10 cellular contexts compared by ENCODE assay signal in the genomic region with DNA sequence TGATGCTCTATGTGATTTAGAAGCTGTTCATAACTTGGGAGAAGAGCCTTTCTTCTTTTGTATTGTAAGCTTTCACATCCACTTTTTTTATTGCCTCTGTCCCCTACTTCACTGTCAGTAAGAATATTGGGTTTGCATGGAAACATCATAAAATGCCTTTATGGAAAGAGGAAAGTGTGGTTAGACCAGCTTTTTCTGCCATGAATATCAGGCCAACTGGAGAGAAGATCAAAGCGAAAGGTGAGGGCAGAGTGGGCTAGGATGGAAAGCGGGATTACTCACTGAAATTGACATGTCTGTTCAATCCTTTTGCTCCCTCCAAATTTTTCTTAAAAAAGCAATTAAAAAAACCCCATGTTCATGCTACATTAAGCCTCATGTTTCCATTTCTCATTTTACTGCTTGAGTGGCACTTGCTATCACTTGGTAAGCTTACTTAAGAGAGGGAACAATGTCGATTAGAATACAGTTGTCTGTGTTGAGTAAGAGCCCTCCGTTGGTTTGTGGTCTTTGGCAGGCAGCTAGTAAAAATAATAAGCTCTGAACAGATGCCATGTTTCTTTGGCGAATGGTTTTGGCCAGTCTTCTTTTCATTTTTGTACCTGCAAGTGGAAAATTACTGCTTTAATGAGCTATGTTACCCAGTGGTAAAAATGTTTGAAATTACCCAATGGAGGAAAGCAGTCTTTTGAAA. TPM values are rescaled to one million over a fixed set of nuclear protein-coding genes. Genes with fewer than 3 reads are reported as not detected.
DNase-seq lines count a peak whose midpoint lies in the region; ATAC-seq and TF ChIP-seq lines count a peak whose summit lies in the region.
"Had no signal": no experiment of that assay in that cellular context is flagged by ENCODE, and none has a peak within 500 bp of the region (broad histone marks: within the 10 kb centered on the region; RNA-seq: fewer than 3 reads in every experiment).

No MANE protein-coding gene starts in this region.

- CTCF ChIA-PET in activated naive CD4-positive, alpha-beta T cell treated with anti-CD3 and anti-CD28 coated beads, Interleukin-2, amount 10 ng/mL, durations not matched to agents 7 days and 5 days (lab: Charles Lee) = interaction anchor here (0.9 to 5.2 kb wide), 14 partner anchors 10 to 253 kb away, joined by 3 to 94 read pairs (median 3); no protein-coding TSS in a partner anchor

- peak overlapping the region; percentile 64 for H3K27ac Mint-ChIP-seq in osteocyte (ENCODE audit: unreplicated experiment)
- H3K27ac Mint-ChIP-seq in activated naive CD4-positive, alpha-beta T cell treated with anti-CD3 and anti-CD28 coated beads, Interleukin-2, amount 10 ng/mL, durations not matched to agents 7 days and 5 days = no peak overlapping the region

- no peak overlapping the region for H3K4me3 Mint-ChIP-seq in osteocyte (ENCODE audit: unreplicated experiment)
- no peak overlapping the region for H3K4me3 Mint-ChIP-seq in activated naive CD4-positive, alpha-beta T cell treated with anti-CD3 and anti-CD28 coated beads, Interleukin-2, amount 10 ng/mL, durations not matched to agents 7 days and 5 days
- H3K4me3 Mint-ChIP-seq: IgD-negative memory B cell had no signal

- peak; percentile 17 for DNase-seq in G401 (ENCODE audit: low spot score)
- DNase-seq in NCI-H1105 (lab: John Stamatoyannopoulos, UW) = peak; percentile 1
- DNase-seq in osteocyte (ENCODE audit: extremely low spot score, unreplicated experiment) = no peak
- DNase-seq in NCI-H226 = no peak
- no peak for DNase-seq in EL
- no peak for DNase-seq in activated naive CD4-positive, alpha-beta T cell treated with anti-CD3 and anti-CD28 coated beads, Interleukin-2, amount 10 ng/mL, durations not matched to agents 7 days and 5 days
- DNase-seq: kidney had no signal

- peaks cover 36% of the 10 kb centered on the region for H3K27me3 Mint-ChIP-seq in osteocyte (ENCODE audit: unreplicated experiment)
- peaks cover 19% of the 10 kb centered on the region for H3K27me3 Mint-ChIP-seq in activated naive CD4-positive, alpha-beta T cell treated with anti-CD3 and anti-CD28 coated beads, Interleukin-2, amount 10 ng/mL, durations not matched to agents 7 days and 5 days

- H3K27ac ChIP-seq in cingulate gyrus (ENCODE audit: low read depth, low read length) = peak overlapping the region; percentile 20

- H3K4me1 Mint-ChIP-seq in osteocyte (ENCODE audit: unreplicated experiment) = peaks cover 34% of the 10 kb centered on the region
- peaks cover 2% of the 10 kb centered on the region for H3K4me1 Mint-ChIP-seq in activated naive CD4-positive, alpha-beta T cell treated with anti-CD3 and anti-CD28 coated beads, Interleukin-2, amount 10 ng/mL, durations not matched to agents 7 days and 5 days

- no peaks in the 10 kb centered on the region for H3K9me3 Mint-ChIP-seq in osteocyte (ENCODE audit: unreplicated experiment)
- H3K9me3 Mint-ChIP-seq in activated naive CD4-positive, alpha-beta T cell treated with anti-CD3 and anti-CD28 coated beads, Interleukin-2, amount 10 ng/mL, durations not matched to agents 7 days and 5 days = no peaks in the 10 kb centered on the region
- H3K9me3 Mint-ChIP-seq: IgD-negative memory B cell had no signal

- ATAC-seq in HG02884 (IDR thresholded peaks at IDR 0.05; ENCODE audit: unreplicated experiment) = no peak

- H3K36me3 Mint-ChIP-seq in osteocyte (ENCODE audit: unreplicated experiment) = no peaks in the 10 kb centered on the region
- no peaks in the 10 kb centered on the region for H3K36me3 Mint-ChIP-seq in activated naive CD4-positive, alpha-beta T cell treated with anti-CD3 and anti-CD28 coated beads, Interleukin-2, amount 10 ng/mL, durations not matched to agents 7 days and 5 days
- H3K36me3 Mint-ChIP-seq: IgD-negative memory B cell had no signal

- no peak for TF ChIP-seq CTCF in osteocyte (IDR thresholded peaks at IDR 0.05)

- in situ Hi-C loops in G401 (cut with HindIII; ENCODE audit: low sequenced_read_pairs) = no loop called here

RNA-seq across cellular contexts. Expression of gene SUPT20HL1, which starts 35.9 kb away (rescaled TPM):
- total RNA-seq in G401 (2014; rRNA removed; shearing (Covaris generic)) = not detected in 2 replicates
- total RNA-seq in osteocyte = not detected in 2 replicates
- total RNA-seq: kidney had no signal

Comparison
In these comparisons a context has a peak if more than half of its experiments do, and no peak if none do; other contexts are left out.
1. DNase-seq: peak in G401 (single experiment) and NCI-H1105 (single experiment); none in osteocyte (single experiment), NCI-H226 (single experiment), EL (single experiment) and activated naive CD4-positive, alpha-beta T cell treated with anti-CD3 and anti-CD28 coated beads, Interleukin-2, amount 10 ng/mL, durations not matched to agents 7 days and 5 days (single experiment).